In genomic region chr2:68710336-68710735, GRCh38 we compare ENCODE assay signal across 17 cellular contexts. TPM values are rescaled to one million over a fixed set of nuclear protein-coding genes. Genes with fewer than 3 reads are reported as not detected.
"Had no signal": no experiment of that assay in that cellular context is flagged by ENCODE, and none has a peak within 500 bp of the region (broad histone marks: within the 10 kb centered on the region; RNA-seq: fewer than 3 reads in every experiment).

No MANE protein-coding gene starts in this region.

- H3K27ac ChIP-seq: coronary artery, epithelial cell of prostate, heart right ventricle, pancreas, psoas muscle, thoracic aorta, upper lobe of left lung had no signal

- H3K4me1 ChIP-seq: psoas muscle had no signal

- H3K9me3 ChIP-seq: heart right ventricle, pancreas, psoas muscle, thoracic aorta, upper lobe of left lung had no signal

- DNase-seq: activated CD4-positive, alpha-beta T cell treated with anti-CD3 and anti-CD28 coated beads, Interleukin-2, amount 50 U/mL, for 4 hours; activated CD8-positive, alpha-beta memory T cell treated with anti-CD3 and anti-CD28 coated beads, Interleukin-2, amount 50 U/mL, for 48 hours; activated naive CD4-positive, alpha-beta T cell; activated T-cell treated with anti-CD3 and anti-CD28 coated beads, Interleukin-2, amount 50 U/mL, for 4 hours; endodermal cell; foreskin fibroblast; heart right ventricle; left colon; pancreas; psoas muscle; stimulated activated CD4-positive, alpha-beta T cell treated with anti-CD3 and anti-CD28 coated beads, Interleukin-2, amount 100 ng/mL, for 24 hours; T-helper 9 cell; upper lobe of left lung had no signal

- H3K36me3 ChIP-seq: heart right ventricle, pancreas, thoracic aorta, upper lobe of left lung had no signal

- H3K4me3 ChIP-seq: coronary artery, heart right ventricle, pancreas, psoas muscle, thoracic aorta, upper lobe of left lung had no signal

- H3K27me3 ChIP-seq: pancreas, upper lobe of left lung had no signal

RNA-seq across cellular contexts. Expression of gene ARHGAP25, which starts 24.3 kb away (rescaled TPM):
- total RNA-seq: myocyte had no signal
